1 cellular context compared by ENCODE assay signal in the genomic region with DNA sequence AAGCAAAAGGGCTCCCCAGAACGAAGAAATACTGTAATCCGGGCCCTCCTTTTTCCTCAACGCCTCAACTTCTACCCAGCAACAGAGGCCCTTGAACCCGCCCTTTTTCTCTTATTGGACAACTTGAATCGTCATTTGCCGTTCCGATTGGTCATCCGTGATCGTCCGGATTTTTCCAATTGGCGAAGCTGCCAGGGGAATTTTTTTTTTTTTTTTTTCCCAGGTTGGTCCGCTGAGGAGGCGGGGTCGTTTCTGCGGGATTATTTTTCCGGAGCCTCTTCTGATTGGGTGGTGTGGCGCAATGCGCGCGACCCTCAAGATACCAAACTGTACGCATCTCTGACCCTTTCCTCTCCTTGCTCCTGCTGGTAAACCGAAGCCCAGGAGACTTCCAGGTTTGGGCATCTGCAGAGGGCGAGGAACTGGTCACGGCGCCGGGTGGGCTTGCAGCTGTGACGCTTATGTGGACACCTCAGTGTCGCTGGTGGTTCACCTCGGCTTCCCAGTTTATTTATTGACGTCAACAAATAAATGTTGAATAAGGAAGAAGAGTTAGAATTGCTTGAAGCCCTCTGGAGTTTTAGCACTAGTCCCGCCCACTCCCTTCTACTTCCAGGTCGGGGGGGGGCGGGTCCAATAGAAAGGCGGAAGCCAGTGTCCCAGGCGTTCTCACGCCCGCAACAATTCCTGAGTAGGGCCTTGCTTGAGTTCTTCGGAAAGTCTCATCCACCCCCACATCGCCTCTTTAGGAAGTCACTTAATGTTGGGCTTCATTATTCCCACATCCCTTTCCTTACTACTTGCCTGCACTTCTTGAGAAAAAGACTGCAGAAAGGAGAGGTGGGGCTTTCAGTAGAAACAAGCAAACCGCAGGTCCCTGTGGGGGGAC.
A peak's percentile ranks its signal among the peaks of the same experiment; 100 is the strongest.
TF ChIP-seq lines count a peak whose summit lies in the region.

A gene with protein sequence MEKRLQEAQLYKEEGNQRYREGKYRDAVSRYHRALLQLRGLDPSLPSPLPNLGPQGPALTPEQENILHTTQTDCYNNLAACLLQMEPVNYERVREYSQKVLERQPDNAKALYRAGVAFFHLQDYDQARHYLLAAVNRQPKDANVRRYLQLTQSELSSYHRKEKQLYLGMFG (plus strand): TSS at position 654 of the 889 bp plus-strand sequence. CDS start 363 bp downstream, outside the sequence.

TF ChIP-seq in HepG2, 621 proteins besides CTCF, POLR2A, EP300 and RAD21 (continued from another document and continues in another):
- TF ChIP-seq, protein P1, sequence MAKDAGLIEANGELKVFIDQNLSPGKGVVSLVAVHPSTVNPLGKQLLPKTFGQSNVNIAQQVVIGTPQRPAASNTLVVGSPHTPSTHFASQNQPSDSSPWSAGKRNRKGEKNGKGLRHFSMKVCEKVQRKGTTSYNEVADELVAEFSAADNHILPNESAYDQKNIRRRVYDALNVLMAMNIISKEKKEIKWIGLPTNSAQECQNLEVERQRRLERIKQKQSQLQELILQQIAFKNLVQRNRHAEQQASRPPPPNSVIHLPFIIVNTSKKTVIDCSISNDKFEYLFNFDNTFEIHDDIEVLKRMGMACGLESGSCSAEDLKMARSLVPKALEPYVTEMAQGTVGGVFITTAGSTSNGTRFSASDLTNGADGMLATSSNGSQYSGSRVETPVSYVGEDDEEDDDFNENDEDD (CRISPR knock-in tag; IDR thresholded peaks at IDR 0.05; ENCODE audit: borderline replicate concordance), result no peak; the same call in 1 of the 2 replicates
- TF ChIP-seq RBM22 (optimal IDR thresholded peaks at IDR 0.05; ENCODE audit: low read length) (no peak), HNRNPLL (IDR thresholded peaks at IDR 0.05; ENCODE audit: low read depth, low read length, poor library complexity, severe bottlenecking) (no peak), NCOA2 (CRISPR knock-in tag; IDR thresholded peaks at IDR 0.05) (0 out of 2 replicates have a peak, but pooled peaks have one; percentile 18), SAP130 (CRISPR knock-in tag; IDR thresholded peaks at IDR 0.05; ENCODE audit: low read depth) (peak; percentile 92), ASH2L (IDR thresholded peaks at IDR 0.05; ENCODE audit: insufficient read length, low read depth, low read length) (peak; percentile 81), NFKBIZ (CRISPR knock-in tag; IDR thresholded peaks at IDR 0.05) (no peak), DPF2 (CRISPR knock-in tag; IDR thresholded peaks at IDR 0.05; ENCODE audit: borderline replicate concordance, low read depth) (no peak), ZBTB1 (CRISPR knock-in tag; IDR thresholded peaks at IDR 0.05; ENCODE audit: borderline replicate concordance) (no peak), ZSCAN31 (CRISPR knock-in tag; IDR thresholded peaks at IDR 0.05; ENCODE audit: low read depth) (no peak; the same call in 1 of the 2 replicates), ZNF577 (CRISPR knock-in tag; IDR thresholded peaks at IDR 0.05; ENCODE audit: borderline replicate concordance, low read depth) (no peak), ZNF552 (CRISPR knock-in tag; IDR thresholded peaks at IDR 0.05; ENCODE audit: borderline replicate concordance) (no peak), ZNF253 (CRISPR knock-in tag; IDR thresholded peaks at IDR 0.05; ENCODE audit: borderline replicate concordance) (no peak), NFRKB (IDR thresholded peaks at IDR 0.05) (no peak), SATB2 (CRISPR knock-in tag; IDR thresholded peaks at IDR 0.05) (no peak), ZEB1 (IDR thresholded peaks at IDR 0.05; ENCODE audit: insufficient replicate concordance, low read depth) (peak; percentile 42), NFYC (CRISPR knock-in tag; IDR thresholded peaks at IDR 0.05) (peak; percentile 85), DR1 (CRISPR knock-in tag; IDR thresholded peaks at IDR 0.05) (no peak), SOX13 (IDR thresholded peaks at IDR 0.05) (no peak), SOX13 (CRISPR knock-in tag; conservative IDR thresholded peaks at IDR 0.05 in 1 of 2, IDR thresholded peaks at IDR 0.05 in 1 of 2) (no peak), CHD2 (IDR thresholded peaks at IDR 0.05; ENCODE audit: low read depth, low read length) (no peak), KDM5B (CRISPR knock-in tag; IDR thresholded peaks at IDR 0.05; ENCODE audit: borderline replicate concordance) (0 out of 2 replicates have a peak, but pooled peaks have one; percentile 9), ZNF3 (CRISPR knock-in tag; IDR thresholded peaks at IDR 0.05) (no peak), NFYB (CRISPR knock-in tag; IDR thresholded peaks at IDR 0.05) (peak; percentile 91), PHF20 (CRISPR knock-in tag; IDR thresholded peaks at IDR 0.05) (peak; percentile 87), MIER2 (CRISPR knock-in tag; IDR thresholded peaks at IDR 0.05) (no peak), PCBP1 (IDR thresholded peaks at IDR 0.05; ENCODE audit: borderline replicate concordance, low read depth, low read length) (no peak), JDP2 (CRISPR knock-in tag; IDR thresholded peaks at IDR 0.05; ENCODE audit: borderline replicate concordance) (no peak), ZNF234 (CRISPR knock-in tag; conservative IDR thresholded peaks at IDR 0.05) (no peak), ZFP62 (CRISPR knock-in tag; IDR thresholded peaks at IDR 0.05) (no peak), CCDC6 (CRISPR knock-in tag; IDR thresholded peaks at IDR 0.05) (no peak; the same call in none of the 2 replicates), ZNF772 (CRISPR knock-in tag; IDR thresholded peaks at IDR 0.05) (no peak), ARID2 (CRISPR knock-in tag; IDR thresholded peaks at IDR 0.05; ENCODE audit: borderline replicate concordance) (no peak), ZNF569 (CRISPR knock-in tag; IDR thresholded peaks at IDR 0.05; ENCODE audit: borderline replicate concordance) (0 out of 2 replicates have a peak, but pooled peaks have one; percentile 17), GATA4 (IDR thresholded peaks at IDR 0.05; ENCODE audit: borderline replicate concordance, low read depth) (0 out of 2 replicates have a peak, but pooled peaks have one; percentile 30), RCOR2 (CRISPR knock-in tag; IDR thresholded peaks at IDR 0.05) (no peak), ZNF777 (CRISPR knock-in tag; IDR thresholded peaks at IDR 0.05) (no peak), NFE2 (CRISPR knock-in tag; IDR thresholded peaks at IDR 0.05) (no peak), KAT2B (IDR thresholded peaks at IDR 0.05; ENCODE audit: borderline replicate concordance, low read depth, low read length) (no peak), HNRNPK (IDR thresholded peaks at IDR 0.05; ENCODE audit: low read depth, low read length, poor library complexity, severe bottlenecking) (no peak), NFIC (IDR thresholded peaks at IDR 0.05; ENCODE audit: low read length) (peak; percentile 60)
- TF ChIP-seq, protein P2, sequence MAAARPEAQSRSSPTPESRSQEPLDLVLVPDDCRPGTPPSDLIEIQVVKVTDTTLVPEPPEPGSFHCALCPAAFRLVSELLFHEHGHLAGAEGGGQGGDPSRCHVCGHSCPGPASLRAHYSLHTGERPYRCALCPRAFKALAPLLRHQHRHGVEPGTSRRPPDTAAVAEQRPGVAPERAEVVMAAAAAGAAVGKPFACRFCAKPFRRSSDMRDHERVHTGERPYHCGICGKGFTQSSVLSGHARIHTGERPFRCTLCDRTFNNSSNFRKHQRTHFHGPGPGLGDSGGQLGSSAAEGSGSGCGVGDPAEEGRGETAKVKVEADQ (CRISPR knock-in tag; IDR thresholded peaks at IDR 0.05; ENCODE audit: borderline replicate concordance), result no peak
- TF ChIP-seq, protein P3, sequence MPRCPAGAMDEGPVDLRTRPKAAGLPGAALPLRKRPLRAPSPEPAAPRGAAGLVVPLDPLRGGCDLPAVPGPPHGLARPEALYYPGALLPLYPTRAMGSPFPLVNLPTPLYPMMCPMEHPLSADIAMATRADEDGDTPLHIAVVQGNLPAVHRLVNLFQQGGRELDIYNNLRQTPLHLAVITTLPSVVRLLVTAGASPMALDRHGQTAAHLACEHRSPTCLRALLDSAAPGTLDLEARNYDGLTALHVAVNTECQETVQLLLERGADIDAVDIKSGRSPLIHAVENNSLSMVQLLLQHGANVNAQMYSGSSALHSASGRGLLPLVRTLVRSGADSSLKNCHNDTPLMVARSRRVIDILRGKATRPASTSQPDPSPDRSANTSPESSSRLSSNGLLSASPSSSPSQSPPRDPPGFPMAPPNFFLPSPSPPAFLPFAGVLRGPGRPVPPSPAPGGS (CRISPR knock-in tag; IDR thresholded peaks at IDR 0.05), result no peak
- TF ChIP-seq, protein P4, sequence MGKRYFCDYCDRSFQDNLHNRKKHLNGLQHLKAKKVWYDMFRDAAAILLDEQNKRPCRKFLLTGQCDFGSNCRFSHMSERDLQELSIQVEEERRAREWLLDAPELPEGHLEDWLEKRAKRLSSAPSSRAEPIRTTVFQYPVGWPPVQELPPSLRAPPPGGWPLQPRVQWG (CRISPR knock-in tag; IDR thresholded peaks at IDR 0.05; ENCODE audit: borderline replicate concordance, low read depth), result no peak
- TF ChIP-seq, protein P5, sequence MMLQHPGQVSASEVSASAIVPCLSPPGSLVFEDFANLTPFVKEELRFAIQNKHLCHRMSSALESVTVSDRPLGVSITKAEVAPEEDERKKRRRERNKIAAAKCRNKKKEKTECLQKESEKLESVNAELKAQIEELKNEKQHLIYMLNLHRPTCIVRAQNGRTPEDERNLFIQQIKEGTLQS (CRISPR knock-in tag; IDR thresholded peaks at IDR 0.05), result 0 out of 2 replicates have a peak, but pooled peaks have one; percentile 15
- TF ChIP-seq, protein P6, sequence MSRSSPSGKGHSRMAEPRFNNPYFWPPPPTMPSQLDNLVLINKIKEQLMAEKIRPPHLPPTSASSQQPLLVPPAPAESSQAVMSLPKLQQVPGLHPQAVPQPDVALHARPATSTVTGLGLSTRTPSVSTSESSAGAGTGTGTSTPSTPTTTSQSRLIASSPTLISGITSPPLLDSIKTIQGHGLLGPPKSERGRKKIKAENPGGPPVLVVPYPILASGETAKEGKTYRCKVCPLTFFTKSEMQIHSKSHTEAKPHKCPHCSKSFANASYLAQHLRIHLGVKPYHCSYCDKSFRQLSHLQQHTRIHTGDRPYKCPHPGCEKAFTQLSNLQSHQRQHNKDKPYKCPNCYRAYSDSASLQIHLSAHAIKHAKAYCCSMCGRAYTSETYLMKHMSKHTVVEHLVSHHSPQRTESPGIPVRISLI (CRISPR knock-in tag; IDR thresholded peaks at IDR 0.05; ENCODE audit: borderline replicate concordance), result peak; percentile 93
- TF ChIP-seq, protein P7, sequence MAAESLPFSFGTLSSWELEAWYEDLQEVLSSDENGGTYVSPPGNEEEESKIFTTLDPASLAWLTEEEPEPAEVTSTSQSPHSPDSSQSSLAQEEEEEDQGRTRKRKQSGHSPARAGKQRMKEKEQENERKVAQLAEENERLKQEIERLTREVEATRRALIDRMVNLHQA (CRISPR knock-in tag; IDR thresholded peaks at IDR 0.05), result no peak
- TF ChIP-seq, protein P8, sequence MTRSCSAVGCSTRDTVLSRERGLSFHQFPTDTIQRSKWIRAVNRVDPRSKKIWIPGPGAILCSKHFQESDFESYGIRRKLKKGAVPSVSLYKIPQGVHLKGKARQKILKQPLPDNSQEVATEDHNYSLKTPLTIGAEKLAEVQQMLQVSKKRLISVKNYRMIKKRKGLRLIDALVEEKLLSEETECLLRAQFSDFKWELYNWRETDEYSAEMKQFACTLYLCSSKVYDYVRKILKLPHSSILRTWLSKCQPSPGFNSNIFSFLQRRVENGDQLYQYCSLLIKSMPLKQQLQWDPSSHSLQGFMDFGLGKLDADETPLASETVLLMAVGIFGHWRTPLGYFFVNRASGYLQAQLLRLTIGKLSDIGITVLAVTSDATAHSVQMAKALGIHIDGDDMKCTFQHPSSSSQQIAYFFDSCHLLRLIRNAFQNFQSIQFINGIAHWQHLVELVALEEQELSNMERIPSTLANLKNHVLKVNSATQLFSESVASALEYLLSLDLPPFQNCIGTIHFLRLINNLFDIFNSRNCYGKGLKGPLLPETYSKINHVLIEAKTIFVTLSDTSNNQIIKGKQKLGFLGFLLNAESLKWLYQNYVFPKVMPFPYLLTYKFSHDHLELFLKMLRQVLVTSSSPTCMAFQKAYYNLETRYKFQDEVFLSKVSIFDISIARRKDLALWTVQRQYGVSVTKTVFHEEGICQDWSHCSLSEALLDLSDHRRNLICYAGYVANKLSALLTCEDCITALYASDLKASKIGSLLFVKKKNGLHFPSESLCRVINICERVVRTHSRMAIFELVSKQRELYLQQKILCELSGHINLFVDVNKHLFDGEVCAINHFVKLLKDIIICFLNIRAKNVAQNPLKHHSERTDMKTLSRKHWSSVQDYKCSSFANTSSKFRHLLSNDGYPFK (CRISPR knock-in tag; IDR thresholded peaks at IDR 0.05; ENCODE audit: borderline replicate concordance), result peak; percentile 59; the same call in 1 of the 2 replicates
- TF ChIP-seq, protein P9, sequence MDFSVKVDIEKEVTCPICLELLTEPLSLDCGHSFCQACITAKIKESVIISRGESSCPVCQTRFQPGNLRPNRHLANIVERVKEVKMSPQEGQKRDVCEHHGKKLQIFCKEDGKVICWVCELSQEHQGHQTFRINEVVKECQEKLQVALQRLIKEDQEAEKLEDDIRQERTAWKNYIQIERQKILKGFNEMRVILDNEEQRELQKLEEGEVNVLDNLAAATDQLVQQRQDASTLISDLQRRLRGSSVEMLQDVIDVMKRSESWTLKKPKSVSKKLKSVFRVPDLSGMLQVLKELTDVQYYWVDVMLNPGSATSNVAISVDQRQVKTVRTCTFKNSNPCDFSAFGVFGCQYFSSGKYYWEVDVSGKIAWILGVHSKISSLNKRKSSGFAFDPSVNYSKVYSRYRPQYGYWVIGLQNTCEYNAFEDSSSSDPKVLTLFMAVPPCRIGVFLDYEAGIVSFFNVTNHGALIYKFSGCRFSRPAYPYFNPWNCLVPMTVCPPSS (IDR thresholded peaks at IDR 0.05), result no peak
- TF ChIP-seq, protein P10, sequence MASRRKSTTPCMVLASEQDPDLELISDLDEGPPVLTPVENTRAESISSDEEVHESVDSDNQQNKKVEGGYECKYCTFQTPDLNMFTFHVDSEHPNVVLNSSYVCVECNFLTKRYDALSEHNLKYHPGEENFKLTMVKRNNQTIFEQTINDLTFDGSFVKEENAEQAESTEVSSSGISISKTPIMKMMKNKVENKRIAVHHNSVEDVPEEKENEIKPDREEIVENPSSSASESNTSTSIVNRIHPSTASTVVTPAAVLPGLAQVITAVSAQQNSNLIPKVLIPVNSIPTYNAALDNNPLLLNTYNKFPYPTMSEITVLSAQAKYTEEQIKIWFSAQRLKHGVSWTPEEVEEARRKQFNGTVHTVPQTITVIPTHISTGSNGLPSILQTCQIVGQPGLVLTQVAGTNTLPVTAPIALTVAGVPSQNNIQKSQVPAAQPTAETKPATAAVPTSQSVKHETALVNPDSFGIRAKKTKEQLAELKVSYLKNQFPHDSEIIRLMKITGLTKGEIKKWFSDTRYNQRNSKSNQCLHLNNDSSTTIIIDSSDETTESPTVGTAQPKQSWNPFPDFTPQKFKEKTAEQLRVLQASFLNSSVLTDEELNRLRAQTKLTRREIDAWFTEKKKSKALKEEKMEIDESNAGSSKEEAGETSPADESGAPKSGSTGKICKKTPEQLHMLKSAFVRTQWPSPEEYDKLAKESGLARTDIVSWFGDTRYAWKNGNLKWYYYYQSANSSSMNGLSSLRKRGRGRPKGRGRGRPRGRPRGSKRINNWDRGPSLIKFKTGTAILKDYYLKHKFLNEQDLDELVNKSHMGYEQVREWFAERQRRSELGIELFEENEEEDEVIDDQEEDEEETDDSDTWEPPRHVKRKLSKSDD (CRISPR knock-in tag; IDR thresholded peaks at IDR 0.05; ENCODE audit: low read depth), result no peak
- TF ChIP-seq, protein P11, sequence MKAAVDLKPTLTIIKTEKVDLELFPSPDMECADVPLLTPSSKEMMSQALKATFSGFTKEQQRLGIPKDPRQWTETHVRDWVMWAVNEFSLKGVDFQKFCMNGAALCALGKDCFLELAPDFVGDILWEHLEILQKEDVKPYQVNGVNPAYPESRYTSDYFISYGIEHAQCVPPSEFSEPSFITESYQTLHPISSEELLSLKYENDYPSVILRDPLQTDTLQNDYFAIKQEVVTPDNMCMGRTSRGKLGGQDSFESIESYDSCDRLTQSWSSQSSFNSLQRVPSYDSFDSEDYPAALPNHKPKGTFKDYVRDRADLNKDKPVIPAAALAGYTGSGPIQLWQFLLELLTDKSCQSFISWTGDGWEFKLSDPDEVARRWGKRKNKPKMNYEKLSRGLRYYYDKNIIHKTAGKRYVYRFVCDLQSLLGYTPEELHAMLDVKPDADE (CRISPR knock-in tag; IDR thresholded peaks at IDR 0.05), result no peak
